Comparison of ENCODE assay signal across 2 cellular contexts in the genomic region with DNA sequence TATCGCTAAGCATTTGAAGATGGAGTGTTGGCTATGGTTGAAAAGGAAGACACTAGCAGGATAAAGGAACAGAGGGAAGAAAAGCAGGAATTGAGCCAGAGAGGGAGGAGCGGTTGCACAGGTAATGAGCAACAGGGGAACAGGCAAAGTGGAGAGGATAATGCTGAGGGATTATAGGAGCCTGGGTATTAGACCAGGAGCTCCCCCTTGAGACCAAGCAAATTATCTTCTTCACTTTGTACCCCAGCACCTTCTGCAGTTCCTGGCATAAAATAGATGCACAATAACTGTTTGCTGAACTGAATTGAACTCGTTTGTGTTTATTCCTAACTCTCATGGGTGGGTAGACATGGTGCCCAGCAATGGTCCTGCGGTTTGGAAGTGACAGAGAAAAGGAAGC.
TF ChIP-seq lines count a peak whose summit lies in the region.

No MANE protein-coding gene starts in this region.

TF ChIP-seq in A549, 52 proteins besides CTCF, POLR2A, EP300 and RAD21:
- TF ChIP-seq, protein P1, sequence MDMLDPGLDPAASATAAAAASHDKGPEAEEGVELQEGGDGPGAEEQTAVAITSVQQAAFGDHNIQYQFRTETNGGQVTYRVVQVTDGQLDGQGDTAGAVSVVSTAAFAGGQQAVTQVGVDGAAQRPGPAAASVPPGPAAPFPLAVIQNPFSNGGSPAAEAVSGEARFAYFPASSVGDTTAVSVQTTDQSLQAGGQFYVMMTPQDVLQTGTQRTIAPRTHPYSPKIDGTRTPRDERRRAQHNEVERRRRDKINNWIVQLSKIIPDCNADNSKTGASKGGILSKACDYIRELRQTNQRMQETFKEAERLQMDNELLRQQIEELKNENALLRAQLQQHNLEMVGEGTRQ (IDR thresholded peaks at IDR 0.05) = no peak
- no peak for TF ChIP-seq RNF2 (IDR thresholded peaks at IDR 0.05; ENCODE audit: borderline replicate concordance, low read depth)
- TF ChIP-seq, protein P2, sequence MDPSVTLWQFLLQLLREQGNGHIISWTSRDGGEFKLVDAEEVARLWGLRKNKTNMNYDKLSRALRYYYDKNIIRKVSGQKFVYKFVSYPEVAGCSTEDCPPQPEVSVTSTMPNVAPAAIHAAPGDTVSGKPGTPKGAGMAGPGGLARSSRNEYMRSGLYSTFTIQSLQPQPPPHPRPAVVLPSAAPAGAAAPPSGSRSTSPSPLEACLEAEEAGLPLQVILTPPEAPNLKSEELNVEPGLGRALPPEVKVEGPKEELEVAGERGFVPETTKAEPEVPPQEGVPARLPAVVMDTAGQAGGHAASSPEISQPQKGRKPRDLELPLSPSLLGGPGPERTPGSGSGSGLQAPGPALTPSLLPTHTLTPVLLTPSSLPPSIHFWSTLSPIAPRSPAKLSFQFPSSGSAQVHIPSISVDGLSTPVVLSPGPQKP (IDR thresholded peaks at IDR 0.05; ENCODE audit: low read depth, low read length) = no peak

TF ChIP-seq in GM12878, 131 proteins besides CTCF, POLR2A, EP300 and RAD21:
- no peak for TF ChIP-seq FOS (IDR thresholded peaks at IDR 0.05; ENCODE audit: borderline replicate concordance, extremely low read depth, insufficient read length)
- no peak for TF ChIP-seq FOXK2 (IDR thresholded peaks at IDR 0.05)
- TF ChIP-seq RELA (IDR thresholded peaks at IDR 0.05; ENCODE audit: borderline replicate concordance, partially characterized antibody) = no peak
- TF ChIP-seq BCL11A (IDR thresholded peaks at IDR 0.05; ENCODE audit: low read depth, low read length) = no peak
- TF ChIP-seq, protein P3, sequence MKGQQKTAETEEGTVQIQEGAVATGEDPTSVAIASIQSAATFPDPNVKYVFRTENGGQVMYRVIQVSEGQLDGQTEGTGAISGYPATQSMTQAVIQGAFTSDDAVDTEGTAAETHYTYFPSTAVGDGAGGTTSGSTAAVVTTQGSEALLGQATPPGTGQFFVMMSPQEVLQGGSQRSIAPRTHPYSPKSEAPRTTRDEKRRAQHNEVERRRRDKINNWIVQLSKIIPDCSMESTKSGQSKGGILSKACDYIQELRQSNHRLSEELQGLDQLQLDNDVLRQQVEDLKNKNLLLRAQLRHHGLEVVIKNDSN (IDR thresholded peaks at IDR 0.05; ENCODE audit: borderline replicate concordance, extremely low read length, insufficient read depth, low read depth, low read length) = no peak
- TF ChIP-seq FOXM1 (IDR thresholded peaks at IDR 0.05; ENCODE audit: low read depth, low read length) = no peak
- no peak for TF ChIP-seq HCFC1 (IDR thresholded peaks at IDR 0.05; ENCODE audit: low read length)
- TF ChIP-seq, protein P4, sequence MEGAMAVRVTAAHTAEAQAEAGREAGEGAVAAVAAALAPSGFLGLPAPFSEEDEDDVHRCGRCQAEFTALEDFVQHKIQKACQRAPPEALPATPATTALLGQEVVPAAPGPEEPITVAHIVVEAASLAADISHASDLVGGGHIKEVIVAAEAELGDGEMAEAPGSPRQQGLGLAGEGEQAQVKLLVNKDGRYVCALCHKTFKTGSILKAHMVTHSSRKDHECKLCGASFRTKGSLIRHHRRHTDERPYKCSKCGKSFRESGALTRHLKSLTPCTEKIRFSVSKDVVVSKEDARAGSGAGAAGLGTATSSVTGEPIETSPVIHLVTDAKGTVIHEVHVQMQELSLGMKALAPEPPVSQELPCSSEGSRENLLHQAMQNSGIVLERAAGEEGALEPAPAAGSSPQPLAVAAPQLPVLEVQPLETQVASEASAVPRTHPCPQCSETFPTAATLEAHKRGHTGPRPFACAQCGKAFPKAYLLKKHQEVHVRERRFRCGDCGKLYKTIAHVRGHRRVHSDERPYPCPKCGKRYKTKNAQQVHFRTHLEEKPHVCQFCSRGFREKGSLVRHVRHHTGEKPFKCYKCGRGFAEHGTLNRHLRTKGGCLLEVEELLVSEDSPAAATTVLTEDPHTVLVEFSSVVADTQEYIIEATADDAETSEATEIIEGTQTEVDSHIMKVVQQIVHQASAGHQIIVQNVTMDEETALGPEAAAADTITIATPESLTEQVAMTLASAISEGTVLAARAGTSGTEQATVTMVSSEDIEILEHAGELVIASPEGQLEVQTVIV (IDR thresholded peaks at IDR 0.05; ENCODE audit: borderline replicate concordance, partially characterized antibody) = no peak
- no peak for TF ChIP-seq BHLHE40 (IDR thresholded peaks at IDR 0.05; ENCODE audit: borderline replicate concordance in 1 of 2, low read depth in 2 of 2, low read length in 1 of 2)
- TF ChIP-seq, protein P5, sequence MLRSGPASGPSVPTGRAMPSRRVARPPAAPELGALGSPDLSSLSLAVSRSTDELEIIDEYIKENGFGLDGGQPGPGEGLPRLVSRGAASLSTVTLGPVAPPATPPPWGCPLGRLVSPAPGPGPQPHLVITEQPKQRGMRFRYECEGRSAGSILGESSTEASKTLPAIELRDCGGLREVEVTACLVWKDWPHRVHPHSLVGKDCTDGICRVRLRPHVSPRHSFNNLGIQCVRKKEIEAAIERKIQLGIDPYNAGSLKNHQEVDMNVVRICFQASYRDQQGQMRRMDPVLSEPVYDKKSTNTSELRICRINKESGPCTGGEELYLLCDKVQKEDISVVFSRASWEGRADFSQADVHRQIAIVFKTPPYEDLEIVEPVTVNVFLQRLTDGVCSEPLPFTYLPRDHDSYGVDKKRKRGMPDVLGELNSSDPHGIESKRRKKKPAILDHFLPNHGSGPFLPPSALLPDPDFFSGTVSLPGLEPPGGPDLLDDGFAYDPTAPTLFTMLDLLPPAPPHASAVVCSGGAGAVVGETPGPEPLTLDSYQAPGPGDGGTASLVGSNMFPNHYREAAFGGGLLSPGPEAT (IDR thresholded peaks at IDR 0.05; ENCODE audit: low read depth) = no peak
- TF ChIP-seq HDAC6 (IDR thresholded peaks at IDR 0.05; ENCODE audit: unreplicated experiment) = no peak
- TF ChIP-seq WRNIP1 (IDR thresholded peaks at IDR 0.05; ENCODE audit: borderline replicate concordance, low read depth, low read length) = no peak
- no peak for TF ChIP-seq SMARCA5 (IDR thresholded peaks at IDR 0.05)
- no peak for TF ChIP-seq CBX5 (IDR thresholded peaks at IDR 0.05; ENCODE audit: low read depth)
- TF ChIP-seq, protein P6, sequence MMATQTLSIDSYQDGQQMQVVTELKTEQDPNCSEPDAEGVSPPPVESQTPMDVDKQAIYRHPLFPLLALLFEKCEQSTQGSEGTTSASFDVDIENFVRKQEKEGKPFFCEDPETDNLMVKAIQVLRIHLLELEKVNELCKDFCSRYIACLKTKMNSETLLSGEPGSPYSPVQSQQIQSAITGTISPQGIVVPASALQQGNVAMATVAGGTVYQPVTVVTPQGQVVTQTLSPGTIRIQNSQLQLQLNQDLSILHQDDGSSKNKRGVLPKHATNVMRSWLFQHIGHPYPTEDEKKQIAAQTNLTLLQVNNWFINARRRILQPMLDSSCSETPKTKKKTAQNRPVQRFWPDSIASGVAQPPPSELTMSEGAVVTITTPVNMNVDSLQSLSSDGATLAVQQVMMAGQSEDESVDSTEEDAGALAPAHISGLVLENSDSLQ (IDR thresholded peaks at IDR 0.05) = no peak
- TF ChIP-seq, protein P2 (IDR thresholded peaks at IDR 0.05; ENCODE audit: low read depth, low read length) = no peak
- TF ChIP-seq STAT1 (conservative IDR thresholded peaks at IDR 0.05) = no peak
- TF ChIP-seq ESRRA (IDR thresholded peaks at IDR 0.05; ENCODE audit: low read length) = no peak
TF ChIP-seq in GM12878: peak in this region for 0.
